Comparison of ENCODE assay signal across 9 cellular contexts in the genomic region with DNA sequence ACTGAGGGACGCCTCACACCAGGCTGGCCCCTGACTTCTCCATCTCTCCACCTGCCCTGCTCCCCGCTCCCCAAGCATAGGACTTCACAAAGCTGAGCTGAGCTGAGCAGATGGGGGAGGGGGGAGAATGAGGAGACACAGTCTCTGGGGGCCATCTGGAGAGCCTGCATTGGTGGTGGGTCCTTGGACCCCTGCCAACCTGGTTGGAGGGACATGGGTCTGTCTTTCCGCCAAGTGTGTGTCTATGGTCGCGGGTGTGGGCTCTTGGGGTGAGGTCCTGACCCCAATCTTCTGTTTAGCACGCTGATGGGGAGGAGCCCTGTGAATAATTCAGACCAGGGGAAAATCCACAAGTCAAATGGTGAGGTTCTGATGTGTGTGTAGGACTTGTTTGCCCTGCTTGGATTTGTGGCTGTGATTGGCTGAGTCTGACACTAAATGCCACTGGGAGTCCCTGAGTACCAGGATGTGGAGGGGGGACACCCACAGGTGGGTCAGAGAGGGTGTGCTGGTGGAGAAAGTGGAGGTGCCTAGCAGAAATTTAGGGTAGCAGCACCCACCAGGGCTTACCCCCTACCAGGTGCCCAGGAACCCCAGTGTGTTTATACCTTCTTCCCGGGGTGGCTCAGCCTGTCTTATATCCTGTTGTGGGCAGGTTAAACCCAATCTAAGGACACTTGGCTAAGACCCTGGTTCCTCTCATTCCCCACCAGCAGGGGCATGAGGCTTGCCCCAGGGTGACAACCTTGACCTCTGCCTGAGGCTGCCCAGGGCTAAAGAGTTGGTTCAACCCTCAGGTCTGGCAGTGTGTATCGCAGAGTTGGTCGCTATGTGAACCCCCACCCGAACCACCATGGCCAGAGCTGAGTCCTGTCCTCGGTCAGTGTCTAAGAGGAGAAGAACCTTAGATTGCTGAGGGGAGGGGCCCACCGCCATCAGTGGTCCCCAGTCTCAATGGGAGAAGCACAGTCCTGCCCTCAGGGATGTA. TPM values are rescaled to one million over a fixed set of nuclear protein-coding genes. Genes with fewer than 3 reads are reported as not detected.
A peak's percentile ranks its signal among the peaks of the same experiment; 100 is the strongest.
DNase-seq lines count a peak whose midpoint lies in the region; ATAC-seq, FAIRE-seq and TF ChIP-seq lines count a peak whose summit lies in the region.
"Had no signal": no experiment of that assay in that cellular context is flagged by ENCODE, and none has a peak within 500 bp of the region (broad histone marks: within the 10 kb centered on the region; RNA-seq: fewer than 3 reads in every experiment).

No MANE protein-coding gene starts in this region.

- no peak overlapping the region for H2BK120ac ChIP-seq in mesenchymal stem cell (ENCODE audit: low read depth, low read length)

- H3K4me1 ChIP-seq in mesenchymal stem cell (ENCODE audit: control insufficient read depth, insufficient read depth, low read depth, low read length): peaks cover 42% of the 10 kb centered on the region
- peaks cover 23 to 68% (median 34%) of the 10 kb centered on the region in 4 donors for H3K4me1 ChIP-seq in upper lobe of left lung

- WGBS in mesenchymal stem cell: 89% methylated on average over 11 of the region's 12 CpGs
- WGBS in upper lobe of left lung, 2 donors: 53 to 71% methylated on average over 4 to 12 of the region's 12 CpGs

- H3K9ac ChIP-seq in mesenchymal stem cell (ENCODE audit: low read length): no peak overlapping the region

- H2BK5ac ChIP-seq in mesenchymal stem cell (ENCODE audit: low read depth, low read length, poor library complexity, severe bottlenecking): no peak overlapping the region

- no peak for TF ChIP-seq EP300 in upper lobe of left lung (IDR thresholded peaks at IDR 0.05)

- H3K79me1 ChIP-seq in mesenchymal stem cell (replicated peaks; ENCODE audit: low read length, poor library complexity, severe bottlenecking): no peaks in the 10 kb centered on the region

- H3K27ac ChIP-seq in mesenchymal stem cell (ENCODE audit: low read length, poor library complexity, severe bottlenecking) (no peak overlapping the region), upper lobe of left lung (peak overlapping the region; percentile 65 to 93 (median 86))
- H3K27ac ChIP-seq: C4-2B had no signal

- FAIRE-seq in HTR-8/SVneo (lab: Jason Lieb, UNC): no peak

- TF ChIP-seq POLR2A in upper lobe of left lung (IDR thresholded peaks at IDR 0.05): no peak

- H3K23ac ChIP-seq in mesenchymal stem cell (ENCODE audit: low read length in 2 of 2): no peak overlapping the region

- H4K91ac ChIP-seq in mesenchymal stem cell (ENCODE audit: low read length): no peak overlapping the region

- no peak overlapping the region for H2BK12ac ChIP-seq in mesenchymal stem cell (ENCODE audit: low read length in 2 of 2)

- no peak for ATAC-seq in upper lobe of left lung (ENCODE audit: low FRiP score in 2 of 2)

- H3K36me3 ChIP-seq in mesenchymal stem cell (ENCODE audit: control insufficient read depth in 1 of 2, insufficient read depth in 2 of 2, low read depth in 1 of 2, low read length in 2 of 2): no peaks in the 10 kb centered on the region
- H3K36me3 ChIP-seq in upper lobe of left lung: no peaks in the 10 kb centered on the region

- H3K9me3 ChIP-seq in mesenchymal stem cell (ENCODE audit: control insufficient read depth, low read length) (no peaks in the 10 kb centered on the region), upper lobe of left lung (no peaks in the 10 kb centered on the region)

- peak overlapping the region; percentile 49 for H2BK15ac ChIP-seq in mesenchymal stem cell (ENCODE audit: low read depth, poor library complexity, severe bottlenecking)

- TF ChIP-seq CTCF in upper lobe of left lung (IDR thresholded peaks at IDR 0.05): no peak

- H3K4me3 ChIP-seq in mesenchymal stem cell (ENCODE audit: insufficient read depth in 1 of 2, low read depth in 1 of 2, low read length in 2 of 2) (no peak overlapping the region), upper lobe of left lung (peak overlapping the region in 3 of 4 donors; percentile 54 to 71 (median 70))

- H2AFZ ChIP-seq in mesenchymal stem cell (ENCODE audit: low read depth, low read length): no peak overlapping the region

- no peak overlapping the region for H3K14ac ChIP-seq in mesenchymal stem cell (ENCODE audit: low read length in 2 of 2)

- no peak overlapping the region for H2AK5ac ChIP-seq in mesenchymal stem cell (ENCODE audit: low read length, severe bottlenecking)

- H3K18ac ChIP-seq in mesenchymal stem cell (ENCODE audit: low read depth in 1 of 2, low read length in 2 of 2): no peak overlapping the region

- DNase-seq in activated naive CD4-positive, alpha-beta T cell treated with Interleukin-2 at 50 U/mL for 16 hours: peak; percentile 63
- DNase-seq in activated naive CD4-positive, alpha-beta T cell (lab: John Stamatoyannopoulos, UW): no peak
- peak; percentile 64 for DNase-seq in activated T-cell treated with anti-CD3 and anti-CD28 coated beads, Interleukin-2, amount 50 U/mL, for 1 hour
- DNase-seq in mesenchymal stem cell (no peak), upper lobe of left lung (no peak), HTR-8/SVneo (ENCODE audit: insufficient read length, low spot score) (no peak), D341Med (ENCODE audit: low spot score) (no peak), NCI-H146 treated with DMSO at 0.1 percent for 48 hours (lab: John Stamatoyannopoulos, UW; ENCODE audit: unreplicated experiment) (no peak)

- no peak overlapping the region for H4K8ac ChIP-seq in mesenchymal stem cell (ENCODE audit: low read length)

- no peak overlapping the region for H3K4ac ChIP-seq in mesenchymal stem cell (ENCODE audit: low read depth in 1 of 2, low read length in 2 of 2)

- no peak overlapping the region for H3K4me2 ChIP-seq in mesenchymal stem cell (ENCODE audit: low read length, poor library complexity, severe bottlenecking)

- H3K27me3 ChIP-seq in mesenchymal stem cell (ENCODE audit: control insufficient read depth in 1 of 2, insufficient read depth in 1 of 2, low read length in 2 of 2) (peaks cover 18 to 27% of the 10 kb centered on the region in 2 experiments), upper lobe of left lung (peaks cover 0 to 6% (median 0%) of the 10 kb centered on the region in 4 donors)

RNA-seq across cellular contexts. Expression of a gene that starts 2.1 kb away (rescaled TPM):
- 0.97 TPM for polyA plus RNA-seq in mesenchymal stem cell (2013, experiment 1 of 2)
- 0.99 TPM for polyA plus RNA-seq in mesenchymal stem cell (2013, experiment 2 of 2)
- total RNA-seq in upper lobe of left lung: 100 to 1,000 TPM in 3 of 6 donors, 10 to 100 TPM in 3; 42.9 to 119 (median 98.3) TPM

RNA-seq across cellular contexts. Expression of a gene that starts 38.1 kb away (rescaled TPM):
- not detected for polyA plus RNA-seq in mesenchymal stem cell (2013, experiment 1 of 2)
- not detected for polyA plus RNA-seq in mesenchymal stem cell (2013, experiment 2 of 2)
- total RNA-seq in upper lobe of left lung: under 1 TPM in 1 of 6 donors, not detected in 5; 0.20 TPM

Comparison
In these comparisons a context has a peak if more than half of its experiments do, and no peak if none do; other contexts are left out.
1. DNase-seq: peak in activated naive CD4-positive, alpha-beta T cell treated with Interleukin-2 at 50 U/mL for 16 hours (single experiment) and activated T-cell treated with anti-CD3 and anti-CD28 coated beads, Interleukin-2, amount 50 U/mL, for 1 hour (single experiment); none in activated naive CD4-positive, alpha-beta T cell (0 of 4), mesenchymal stem cell (single experiment), upper lobe of left lung (0 of 2), HTR-8/SVneo (single experiment), D341Med (single experiment) and NCI-H146 treated with DMSO at 0.1 percent for 48 hours (single experiment).
2. H3K4me3 ChIP-seq: peak in upper lobe of left lung (3 of 4); none in mesenchymal stem cell (0 of 2).